Comparison of ENCODE assay signal across 12 cellular contexts in the genomic region with DNA sequence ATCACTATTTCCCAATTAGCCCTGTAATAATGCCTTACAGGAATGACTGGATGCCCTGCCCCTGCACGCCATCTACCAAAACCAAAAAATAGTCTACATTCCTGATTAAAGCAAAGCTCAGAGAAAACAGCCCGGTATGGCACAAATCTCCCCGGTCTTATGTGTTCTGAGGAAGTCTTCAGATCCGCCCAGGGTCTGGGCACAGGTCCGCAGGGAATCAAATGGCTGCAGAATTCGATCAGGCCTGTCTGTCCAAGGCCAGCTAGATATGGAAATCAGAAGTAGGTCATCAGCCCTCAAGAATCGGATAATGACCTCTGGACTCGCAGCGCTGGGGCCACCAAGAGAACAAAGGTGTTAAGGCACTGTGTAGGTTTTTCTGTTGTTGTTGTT.
DNase-seq lines count a peak whose midpoint lies in the region; ATAC-seq and TF ChIP-seq lines count a peak whose summit lies in the region.
"Had no signal": no experiment of that assay in that cellular context is flagged by ENCODE, and none has a peak within 500 bp of the region (broad histone marks: within the 10 kb centered on the region; RNA-seq: fewer than 3 reads in every experiment).

No MANE protein-coding gene starts in this region.

- H3K79me2 ChIP-seq in ACC112 (ENCODE audit: control insufficient read depth, insufficient read depth, low read length, unreplicated experiment), result peaks cover 15% of the 10 kb centered on the region

- H3K27ac Mint-ChIP-seq in nephron (peak overlapping the region; percentile 45 to 84 (median 49)), T-cell (no peak overlapping the region)
- H3K27ac Mint-ChIP-seq: CD8-positive, alpha-beta memory T cell; IgD-negative memory B cell had no signal

- H3K4me3 ChIP-seq in ACC112 (ENCODE audit: low read depth, low read length) (peak overlapping the region; percentile 46; the same call in 1 of the 2 replicates), HL-60 (replicated peaks; ENCODE audit: insufficient read depth, low read length) (no peak overlapping the region), choroid plexus epithelial cell (ENCODE audit: low read depth, low read length) (no peak overlapping the region), sigmoid colon (no peak overlapping the region)
- H3K4me3 ChIP-seq: GM12878 had no signal

- no peaks in the 10 kb centered on the region for H3K9me3 ChIP-seq in sigmoid colon
- H3K9me3 ChIP-seq: neutrophil had no signal

- H3K4me3 Mint-ChIP-seq in nephron, result no peak overlapping the region
- no peak overlapping the region for H3K4me3 Mint-ChIP-seq in T-cell
- H3K4me3 Mint-ChIP-seq: CD8-positive, alpha-beta memory T cell; IgD-negative memory B cell had no signal

- 91 to 92% methylated on average over 9 of the region's 9 CpGs for WGBS in sigmoid colon, 2 donors

- no peak for TF ChIP-seq POLR2A in sigmoid colon (IDR thresholded peaks at IDR 0.05)

- ATAC-seq in T-cell (replicated peaks in 1 of 4), result no peak
- ATAC-seq: GM12878 had no signal

- H3K27me3 ChIP-seq in ACC112 (ENCODE audit: insufficient read depth, low read length), result no peaks in the 10 kb centered on the region
- no peaks in the 10 kb centered on the region for H3K27me3 ChIP-seq in HL-60 (ENCODE audit: insufficient read depth, poor library complexity, severe bottlenecking)
- no peaks in the 10 kb centered on the region for H3K27me3 ChIP-seq in sigmoid colon
- H3K27me3 ChIP-seq: neutrophil had no signal

- no peaks in the 10 kb centered on the region for H3K27me3 Mint-ChIP-seq in nephron (ENCODE audit: low read depth)
- peaks cover 0 to 4% of the 10 kb centered on the region in 2 donors for H3K27me3 Mint-ChIP-seq in T-cell
- H3K27me3 Mint-ChIP-seq: IgD-negative memory B cell had no signal

- H3K36me3 Mint-ChIP-seq in nephron (ENCODE audit: low read depth), result peaks cover 24% of the 10 kb centered on the region
- no peaks in the 10 kb centered on the region for H3K36me3 Mint-ChIP-seq in T-cell
- H3K36me3 Mint-ChIP-seq: CD8-positive, alpha-beta memory T cell had no signal

- intact Hi-C loops in sigmoid colon (cut with DNase I), result no loop called here

- POLR2A ChIA-PET in T-cell (lab: Charles Lee), result no interaction called here

- CTCF ChIA-PET in T-cell (lab: Charles Lee), result no interaction called here

- H3K4me1 Mint-ChIP-seq in nephron (peaks cover 41% of the 10 kb centered on the region), T-cell (peaks cover 0 to 14% (median 5%) of the 10 kb centered on the region in 3 donors)

- H3K36me3 ChIP-seq in ACC112 (ENCODE audit: insufficient read depth, low read length) (no peaks in the 10 kb centered on the region), sigmoid colon (no peaks in the 10 kb centered on the region)
- H3K36me3 ChIP-seq: neutrophil had no signal

- H3K9me3 Mint-ChIP-seq in nephron, result no peaks in the 10 kb centered on the region
- H3K9me3 Mint-ChIP-seq in T-cell, result no peaks in the 10 kb centered on the region

- peak overlapping the region; percentile 99 for H3K27ac ChIP-seq in ACC112 (ENCODE audit: low read depth, low read length)
- peak overlapping the region; percentile 70 for H3K27ac ChIP-seq in HL-60 (replicated peaks)
- H3K27ac ChIP-seq in sigmoid colon, result peak overlapping the region in 2 of 4 donors; percentile 32 to 58
- H3K27ac ChIP-seq: neutrophil had no signal

- H3K4me1 ChIP-seq in ACC112 (ENCODE audit: control insufficient read depth, insufficient read depth, low read length, unreplicated experiment) (peaks cover 42% of the 10 kb centered on the region), sigmoid colon (peaks cover 0 to 37% (median 24%) of the 10 kb centered on the region in 4 donors)

- no peak for TF ChIP-seq CTCF in HL-60 (IDR thresholded peaks at IDR 0.05; ENCODE audit: insufficient read depth, low read length)
- TF ChIP-seq CTCF in choroid plexus epithelial cell (conservative IDR thresholded peaks at IDR 0.05; ENCODE audit: low read depth, low read length), result no peak
- TF ChIP-seq CTCF in nephron (IDR thresholded peaks at IDR 0.05; ENCODE audit: unreplicated experiment in 3 of 3), result no peak
- no peak for TF ChIP-seq CTCF in sigmoid colon (IDR thresholded peaks at IDR 0.05)

- DNase-seq in HL-60 (ENCODE audit: low read depth in 1 of 2, low spot score in 1 of 2) (no peak), choroid plexus epithelial cell (ENCODE audit: low read depth) (peak; percentile 66), sigmoid colon (no peak), T-cell (no peak), SKM-1 (lab: John Stamatoyannopoulos, UW; ENCODE audit: unreplicated experiment) (no peak)
- no peak for DNase-seq in activated T-cell treated with anti-CD3 and anti-CD28 coated beads, Interleukin-2, amount 50 U/mL, for 48 hours
- DNase-seq: CD8-positive, alpha-beta memory T cell had no signal

- no peak overlapping the region for H2AFZ ChIP-seq in ACC112 (ENCODE audit: low read length, unreplicated experiment)

- no peak for TF ChIP-seq EP300 in sigmoid colon (IDR thresholded peaks at IDR 0.05)

Comparison
In these comparisons a context has a peak if more than half of its experiments do, and no peak if none do; other contexts are left out.
1. H3K27ac Mint-ChIP-seq: peak in nephron (3 of 3); none in T-cell (0 of 2).